Comparison of ENCODE assay signal across 15 cellular contexts in genomic region chr4:90442619-90443018, GRCh38.
DNase-seq lines count a peak whose midpoint lies in the region; ATAC-seq and TF ChIP-seq lines count a peak whose summit lies in the region.
"Had no signal": no experiment of that assay in that cellular context is flagged by ENCODE, and none has a peak within 500 bp of the region (broad histone marks: within the 10 kb centered on the region; RNA-seq: fewer than 3 reads in every experiment).

No MANE protein-coding gene starts in this region.

- H3F3A ChIP-seq in PC-3 (ENCODE audit: low read length, unreplicated experiment) = no peaks in the 10 kb centered on the region

- no peaks in the 10 kb centered on the region for H3K79me2 ChIP-seq in PC-3 (ENCODE audit: low read length)

- CTCF ChIA-PET in PC-3 (lab: Charles Lee) = no interaction called here

- H3K27me3 ChIP-seq in PC-3 (ENCODE audit: low read length) (no peaks in the 10 kb centered on the region), body of pancreas (no peaks in the 10 kb centered on the region)
- H3K27me3 ChIP-seq: BLaER1 had no signal

- H3K36me3 ChIP-seq in PC-3 (ENCODE audit: low read depth, low read length) = no peaks in the 10 kb centered on the region
- no peaks in the 10 kb centered on the region for H3K36me3 ChIP-seq in body of pancreas (replicated peaks in 1 of 2; ENCODE audit: insufficient read depth in 1 of 2, low read depth in 2 of 2)
- H3K36me3 ChIP-seq: BLaER1 had no signal

- ATAC-seq in PC-3 = peak; percentile 51
- peak; percentile 40 for ATAC-seq in body of pancreas
- no peak for ATAC-seq in GM21515 (IDR thresholded peaks at IDR 0.05; ENCODE audit: unreplicated experiment)
- ATAC-seq: K562 had no signal

- BruUV-seq in PC-3 (replicated peaks; lab: Mats Ljungman, UMichigan) = no TSS peak

- H3K4me3 ChIP-seq in PC-3 (ENCODE audit: low read length) = peak overlapping the region; percentile 31; the same call in 1 of the 2 replicates
- no peak overlapping the region for H3K4me3 ChIP-seq in body of pancreas
- H3K4me3 ChIP-seq: BLaER1, K562 had no signal

- H3K9me2 ChIP-seq in PC-3 (replicated peaks; ENCODE audit: low read length) = no peaks in the 10 kb centered on the region

- POLR2A ChIA-PET in PC-3 (lab: Charles Lee; ENCODE audit: unreplicated experiment) = no interaction called here

- peak overlapping the region; percentile 76 for H3K4me2 ChIP-seq in PC-3 (ENCODE audit: low read length)
- H3K4me2 ChIP-seq: BLaER1 had no signal

- TF ChIP-seq POLR2A in body of pancreas (IDR thresholded peaks at IDR 0.05) = no peak

- peak; percentile 46 for DNase-seq in NCI-H82 (lab: John Stamatoyannopoulos, UW)
- DNase-seq in NCI-H82 treated with DMSO at 0.1 percent for 48 hours (lab: John Stamatoyannopoulos, UW; ENCODE audit: unreplicated experiment) = no peak
- DNase-seq in PC-3 = peak; percentile 49
- DNase-seq in body of pancreas = no peak
- no peak for DNase-seq in NCI-H146 (lab: John Stamatoyannopoulos, UW)
- no peak for DNase-seq in SKM-1 (lab: John Stamatoyannopoulos, UW; ENCODE audit: unreplicated experiment)
- DNase-seq: 8988T; CD4-positive, alpha-beta memory T cell; DMS 273 treated with DMSO at 0.1 percent for 48 hours; GOT3; H9; IMR-90 had no signal

- H3K4me1 ChIP-seq in PC-3 (ENCODE audit: insufficient read depth, low read length) (peaks cover 61% of the 10 kb centered on the region), body of pancreas (peaks cover 6% of the 10 kb centered on the region)

- TF ChIP-seq CTCF in PC-3 (conservative IDR thresholded peaks at IDR 0.05; ENCODE audit: low read depth, low read length) (no peak), body of pancreas (IDR thresholded peaks at IDR 0.05) (no peak)

- H2AFZ ChIP-seq in PC-3 (ENCODE audit: low read length) = no peak overlapping the region

- no peaks in the 10 kb centered on the region for H3K9me3 ChIP-seq in PC-3 (ENCODE audit: low read length)
- H3K9me3 ChIP-seq in body of pancreas = peaks cover 0 to 4% (median 0%) of the 10 kb centered on the region in 3 donors
- H3K9me3 ChIP-seq: BLaER1 had no signal

- intact Hi-C loops in PC-3 (cut with micrococcal nuclease) = loop anchor here (1.0 to 2.0 kb wide), 2 partner anchors 54 to 104 kb away; no protein-coding TSS in a partner anchor
- intact Hi-C loops in body of pancreas (cut with DNase I) = no loop called here

- WGBS in body of pancreas, 2 donors = 11 to 16% methylated on average over 2 of the region's 2 CpGs

- H3K27ac ChIP-seq in PC-3 (ENCODE audit: low read length) (peak overlapping the region; percentile 93), body of pancreas (no peak overlapping the region)
- H3K27ac ChIP-seq: BLaER1 had no signal

- H3K9ac ChIP-seq in PC-3 (ENCODE audit: low read length) = peak overlapping the region; percentile 63
- H3K9ac ChIP-seq: BLaER1 had no signal

- no peaks in the 10 kb centered on the region for H4K20me1 ChIP-seq in PC-3 (ENCODE audit: low read length)
- H4K20me1 ChIP-seq: BLaER1 had no signal

Comparison
In these comparisons a context has a peak if more than half of its experiments do, and no peak if none do; other contexts are left out.
1. DNase-seq: peak in NCI-H82 (single experiment) and PC-3 (single experiment); none in NCI-H82 treated with DMSO at 0.1 percent for 48 hours (single experiment), body of pancreas (0 of 4), NCI-H146 (single experiment) and SKM-1 (single experiment).